ENCODE assay signal across 9 cellular contexts in the genomic region with DNA sequence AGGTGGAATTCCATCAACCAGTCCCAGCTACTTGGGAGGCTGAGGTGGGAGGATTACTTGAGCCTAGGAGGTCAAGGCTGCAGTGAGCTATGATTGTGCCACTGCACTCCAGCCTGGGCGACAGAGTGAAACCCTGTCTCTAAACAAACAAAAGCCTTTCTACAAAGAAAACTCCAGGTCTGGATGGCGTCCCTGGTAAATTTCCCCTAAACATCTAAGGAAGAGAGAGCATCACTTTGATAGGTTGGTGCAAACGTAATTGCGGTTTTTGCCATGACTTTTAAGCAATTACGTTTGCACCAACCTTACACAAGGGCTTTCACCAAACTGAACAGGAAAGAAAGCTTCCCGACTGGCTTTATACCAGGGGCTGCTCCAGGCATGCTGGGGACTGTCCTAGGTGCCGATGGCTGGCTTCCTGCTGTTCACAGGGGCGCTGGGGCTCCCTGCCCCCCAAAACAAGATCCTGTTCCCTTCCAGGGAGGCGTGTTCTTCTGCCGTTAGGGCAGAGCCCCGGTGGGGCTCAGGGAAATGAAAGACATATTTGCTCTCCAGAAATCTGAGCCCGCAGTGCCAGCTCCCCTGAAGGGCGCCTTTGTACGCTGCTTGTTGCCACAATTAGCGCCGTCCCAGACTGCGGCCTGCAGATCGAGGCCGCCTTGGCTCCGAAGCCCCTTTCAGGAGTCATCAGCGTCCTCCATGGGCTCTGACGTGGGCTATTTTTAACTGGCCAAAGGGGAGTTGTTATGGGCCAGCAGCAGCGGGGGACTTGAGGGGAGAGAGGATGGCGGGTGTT. TPM values are rescaled to one million over a fixed set of nuclear protein-coding genes. Genes with fewer than 3 reads are reported as not detected.
DNase-seq lines count a peak whose midpoint lies in the region; ATAC-seq and TF ChIP-seq lines count a peak whose summit lies in the region.
"Had no signal": no experiment of that assay in that cellular context is flagged by ENCODE, and none has a peak within 500 bp of the region (broad histone marks: within the 10 kb centered on the region; RNA-seq: fewer than 3 reads in every experiment).

No MANE protein-coding gene starts in this region.

- H3K27me3 ChIP-seq in RWPE2 (ENCODE audit: insufficient read depth, poor library complexity, severe bottlenecking) (peaks cover 40% of the 10 kb centered on the region), rectal smooth muscle tissue (ENCODE audit: control insufficient read depth, insufficient read depth, low read length) (no peaks in the 10 kb centered on the region)

- no peak overlapping the region for H3K27ac ChIP-seq in HEK293 (ENCODE audit: extremely low read depth, low read depth, low read length)
- H3K27ac ChIP-seq in RWPE2 (ENCODE audit: poor library complexity, severe bottlenecking) = no peak overlapping the region
- H3K27ac ChIP-seq in rectal smooth muscle tissue (ENCODE audit: low read depth, low read length) = peak overlapping the region; percentile 70

- H3K4me1 ChIP-seq in HEK293 (ENCODE audit: control insufficient read depth, insufficient read depth, low read length) = no peaks in the 10 kb centered on the region; the same call in 1 of the 2 replicates
- H3K4me1 ChIP-seq in RWPE2 (ENCODE audit: insufficient read depth, poor library complexity, severe bottlenecking) = no peaks in the 10 kb centered on the region
- peaks cover 17% of the 10 kb centered on the region for H3K4me1 ChIP-seq in rectal smooth muscle tissue (ENCODE audit: control insufficient read depth, insufficient read depth, low read length)

- H3K9me3 ChIP-seq in HEK293 (ENCODE audit: control insufficient read depth, insufficient read depth, low read depth, low read length) (no peaks in the 10 kb centered on the region), RWPE2 (ENCODE audit: severe bottlenecking) (no peaks in the 10 kb centered on the region)

- POLR2A ChIA-PET in HEK293 (lab: Yijun Ruan, JAX) = no interaction called here

- intact Hi-C loops in head of caudate nucleus (cut with DNase I) = no loop called here

- H3K4me3 ChIP-seq in HEK293 (ENCODE audit: low read depth, low read length) (no peak overlapping the region), RWPE2 (ENCODE audit: severe bottlenecking) (no peak overlapping the region), rectal smooth muscle tissue (ENCODE audit: low read length) (no peak overlapping the region)
- H3K4me3 ChIP-seq: smooth muscle cell had no signal

- no peak overlapping the region for H3K9ac ChIP-seq in rectal smooth muscle tissue (ENCODE audit: low read length)

- DNase-seq in RWPE2 (ENCODE audit: low spot score) = no peak
- DNase-seq in head of caudate nucleus = peak in 39 of 42 donors; percentile 9 to 80 (median 48)
- no peak for DNase-seq in mesenteric fat pad (ENCODE audit: low spot score)
- DNase-seq in HUDEP-2 (lab: John Stamatoyannopoulos, UW; ENCODE audit: unreplicated experiment in 76 of 76) = no peak
- no peak for DNase-seq in activated T-cell treated with anti-CD3 and anti-CD28 coated beads, Interleukin-2, amount 50 U/mL, for 48 hours
- DNase-seq in HK-2 (ENCODE audit: unreplicated experiment) = no peak

- no peak for TF ChIP-seq CTCF in HEK293 (tag by site-specific recombination; IDR thresholded peaks at IDR 0.05)
- TF ChIP-seq CTCF in RWPE2 (IDR thresholded peaks at IDR 0.05; ENCODE audit: poor library complexity, severe bottlenecking) = no peak

- H3K36me3 ChIP-seq in HEK293 (ENCODE audit: control insufficient read depth in 2 of 2, insufficient read depth in 1 of 2, low read length in 2 of 2) (no peaks in the 10 kb centered on the region), RWPE2 (ENCODE audit: low read depth) (no peaks in the 10 kb centered on the region), rectal smooth muscle tissue (ENCODE audit: control insufficient read depth, insufficient read depth, low read length) (no peaks in the 10 kb centered on the region)

- ATAC-seq in RWPE2 (ENCODE audit: low read depth) = peak; percentile 40; the same call in 2 of the 3 replicates

- CTCF ChIA-PET in HEK293 (lab: Yijun Ruan, JAX) = interaction anchor here (0.6 kb wide), 1 partner anchor 695 kb away, joined by 4 read pairs; no protein-coding TSS in a partner anchor

TF ChIP-seq in HEK293, 187 proteins besides CTCF, POLR2A, EP300 and RAD21:
- TF ChIP-seq ZNF2 (tag by site-specific recombination; IDR thresholded peaks at IDR 0.05) = 0 out of 2 replicates have a peak, but pooled peaks have one; percentile 79
- no peak for TF ChIP-seq ZNF837 (tag by site-specific recombination; IDR thresholded peaks at IDR 0.05)
- TF ChIP-seq ZBTB21 (tag by site-specific recombination; IDR thresholded peaks at IDR 0.05) = no peak
- TF ChIP-seq ZNF221 (tag by site-specific recombination; IDR thresholded peaks at IDR 0.05; ENCODE audit: borderline replicate concordance) = no peak
- TF ChIP-seq MEIS1 (CRISPR knock-in tag; IDR thresholded peaks at IDR 0.05; ENCODE audit: borderline replicate concordance) = no peak
- peak; percentile 15; the same call in 1 of the 2 replicates for TF ChIP-seq GLIS1 (tag by site-specific recombination; IDR thresholded peaks at IDR 0.05)
- no peak for TF ChIP-seq ZNF747 (tag by site-specific recombination; IDR thresholded peaks at IDR 0.05)
- no peak for TF ChIP-seq ZNF76 (tag by site-specific recombination; IDR thresholded peaks at IDR 0.05; ENCODE audit: borderline replicate concordance, low read depth)
- no peak for TF ChIP-seq ZNF404 (tag by site-specific recombination; IDR thresholded peaks at IDR 0.05)
- no peak for TF ChIP-seq ZNF362 (tag by site-specific recombination; IDR thresholded peaks at IDR 0.05)
- no peak for TF ChIP-seq REST (tag by site-specific recombination; IDR thresholded peaks at IDR 0.05)
- no peak for TF ChIP-seq ZNF239 (tag by site-specific recombination; IDR thresholded peaks at IDR 0.05)
TF ChIP-seq in HEK293: peak in this region for 2.

RNA-seq across cellular contexts. Expression of gene KLF2, which starts 38.7 kb away (rescaled TPM):
- total RNA-seq in mesenteric fat pad = 228 TPM

Comparison
In these comparisons a context has a peak if more than half of its experiments do, and no peak if none do; other contexts are left out.
1. DNase-seq: peak in head of caudate nucleus (39 of 42); none in RWPE2 (single experiment), mesenteric fat pad (single experiment), HUDEP-2 (0 of 76), activated T-cell treated with anti-CD3 and anti-CD28 coated beads, Interleukin-2, amount 50 U/mL, for 48 hours (0 of 2) and HK-2 (single experiment).